Comparison of ENCODE assay signal across 30 cellular contexts in the genomic region with DNA sequence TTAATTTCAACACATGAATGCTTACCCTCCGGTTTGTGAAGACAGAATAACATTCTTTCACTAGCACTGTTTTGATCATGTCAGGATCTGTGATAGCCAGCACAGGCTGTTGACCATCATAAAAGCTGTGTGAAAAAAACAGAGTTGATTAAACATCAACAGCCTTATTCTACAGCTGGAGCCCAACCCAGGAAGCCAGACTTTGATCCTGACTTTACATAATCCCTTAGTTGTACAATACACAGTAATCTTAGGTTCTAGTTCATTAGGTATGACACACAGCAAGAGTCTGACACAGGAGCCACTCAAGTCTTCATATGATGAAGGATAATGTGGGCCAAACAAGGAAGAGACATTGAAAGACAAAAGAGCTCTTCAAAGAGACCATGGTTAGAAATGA. TPM values are rescaled to one million over a fixed set of nuclear protein-coding genes. Genes with fewer than 3 reads are reported as not detected.
"Had no signal": no experiment of that assay in that cellular context is flagged by ENCODE, and none has a peak within 500 bp of the region (broad histone marks: within the 10 kb centered on the region; RNA-seq: fewer than 3 reads in every experiment).

No MANE protein-coding gene starts in this region.

- H3K27ac ChIP-seq: cardiac muscle cell, foreskin keratinocyte, ovary, tibial artery had no signal

- H3K27ac Mint-ChIP-seq: activated CD8-positive, alpha-beta T cell treated with anti-CD3 and anti-CD28 coated beads for 36 hours; activated naive CD8-positive, alpha-beta T cell treated with anti-CD3 and anti-CD28 coated beads for 36 hours; memory B cell; naive thymus-derived CD8-positive, alpha-beta T cell had no signal

- ATAC-seq: activated CD8-positive, alpha-beta T cell treated with anti-CD3 and anti-CD28 coated beads for 36 hours; activated T-helper 17 cell treated with anti-CD3 and anti-CD28 coated beads, Interleukin-2, amount 50 U/mL, for 72 hours; foreskin keratinocyte; left ventricle myocardium superior; naive thymus-derived CD8-positive, alpha-beta T cell; sciatic nerve had no signal

- H3K4me1 ChIP-seq: foreskin keratinocyte, tibial artery had no signal

- H3K36me3 ChIP-seq: cardiac muscle cell, ovary, tibial artery had no signal

- H3K27me3 ChIP-seq: cardiac muscle cell, ovary, tibial artery had no signal

- H3K4me3 ChIP-seq: cardiac muscle cell, ovary, tibial artery had no signal

- H3K4me3 Mint-ChIP-seq: activated CD8-positive, alpha-beta T cell treated with anti-CD3 and anti-CD28 coated beads for 36 hours; activated naive CD8-positive, alpha-beta T cell treated with anti-CD3 and anti-CD28 coated beads for 36 hours; activated T-helper 17 cell treated with anti-CD3 and anti-CD28 coated beads, Interleukin-2, amount 50 U/mL, for 72 hours; memory B cell; naive thymus-derived CD8-positive, alpha-beta T cell had no signal

- H3K36me3 Mint-ChIP-seq: activated naive CD8-positive, alpha-beta T cell treated with anti-CD3 and anti-CD28 coated beads for 36 hours; memory B cell had no signal

- H3K9me3 ChIP-seq: ovary, tibial artery had no signal

- H3K9me3 Mint-ChIP-seq: activated T-helper 17 cell treated with anti-CD3 and anti-CD28 coated beads, Interleukin-2, amount 50 U/mL, for 72 hours had no signal

- DNase-seq: activated CD4-positive, alpha-beta T cell treated with anti-CD3 and anti-CD28 coated beads for 48 hours; activated CD4-positive, CD25-positive, alpha-beta regulatory T cell; activated CD8-positive, alpha-beta T cell treated with anti-CD3 and anti-CD28 coated beads for 36 hours; activated naive CD4-positive, alpha-beta T cell; activated naive CD8-positive, alpha-beta T cell treated with anti-CD3 and anti-CD28 coated beads for 36 hours; activated T-cell treated with anti-CD3 and anti-CD28 coated beads, Interleukin-2, amount 50 U/mL, for 1 hour; amniotic stem cell; dermis blood vessel endothelial cell; effector memory CD4-positive, alpha-beta T cell; foreskin keratinocyte; hypothalamus; left ventricle myocardium superior; naive thymus-derived CD8-positive, alpha-beta T cell; ovary; stimulated activated CD8-positive, alpha-beta memory T cell treated with anti-CD3 and anti-CD28 coated beads, Interleukin-4, amount 100 ng/mL, for 48 hours; stimulated activated naive CD4-positive, alpha-beta T cell; T1000; tibial artery had no signal

RNA-seq across cellular contexts. Expression of gene CYP3A4, which starts 11.4 kb away (rescaled TPM):
- total RNA-seq: activated CD8-positive, alpha-beta T cell treated with anti-CD3 and anti-CD28 coated beads for 36 hours; activated naive CD8-positive, alpha-beta T cell treated with anti-CD3 and anti-CD28 coated beads for 36 hours; activated T-helper 17 cell treated with anti-CD3 and anti-CD28 coated beads, Interleukin-2, amount 50 U/mL, for 72 hours; cardiac muscle cell; chondrocyte; dermis blood vessel endothelial cell; endothelial cell of umbilical vein; foreskin keratinocyte; left ventricle myocardium superior; mononuclear cell; naive thymus-derived CD8-positive, alpha-beta T cell; pulmonary artery endothelial cell; sciatic nerve; T-helper 1 cell treated with Interleukin-12 subunit alpha and Interleukin-12 subunit beta and Interleukin-4 antibody, amounts not matched to agents 30 ng/mL and 1 ng/mL, for 36 hours had no signal
- polyA plus RNA-seq: cardiac muscle cell, endothelial cell of umbilical vein, fibroblast of lung, foreskin keratinocyte, keratinocyte had no signal

RNA-seq across cellular contexts. Expression of gene CYP3A7, which starts 37.6 kb away (rescaled TPM):
- total RNA-seq: activated CD8-positive, alpha-beta T cell treated with anti-CD3 and anti-CD28 coated beads for 36 hours; activated naive CD8-positive, alpha-beta T cell treated with anti-CD3 and anti-CD28 coated beads for 36 hours; activated T-helper 17 cell treated with anti-CD3 and anti-CD28 coated beads, Interleukin-2, amount 50 U/mL, for 72 hours; cardiac muscle cell; chondrocyte; dermis blood vessel endothelial cell; endothelial cell of umbilical vein; foreskin keratinocyte; left ventricle myocardium superior; mononuclear cell; naive thymus-derived CD8-positive, alpha-beta T cell; pulmonary artery endothelial cell; sciatic nerve; subcutaneous adipose tissue; T-helper 1 cell treated with Interleukin-12 subunit alpha and Interleukin-12 subunit beta and Interleukin-4 antibody, amounts not matched to agents 30 ng/mL and 1 ng/mL, for 36 hours had no signal
- polyA plus RNA-seq: endothelial cell of umbilical vein; foreskin keratinocyte; keratinocyte; naive thymus-derived CD8-positive, alpha-beta T cell had no signal

RNA-seq across cellular contexts. Expression of gene CYP3A43, which starts 55.2 kb away (rescaled TPM):
- total RNA-seq: activated CD8-positive, alpha-beta T cell treated with anti-CD3 and anti-CD28 coated beads for 36 hours; activated naive CD8-positive, alpha-beta T cell treated with anti-CD3 and anti-CD28 coated beads for 36 hours; cardiac muscle cell; chondrocyte; dermis blood vessel endothelial cell; endothelial cell of umbilical vein; fibroblast of lung; foreskin keratinocyte; left ventricle myocardium superior; mononuclear cell; pulmonary artery endothelial cell; subcutaneous adipose tissue had no signal
- polyA plus RNA-seq: endothelial cell of umbilical vein; fibroblast of lung; foreskin keratinocyte; keratinocyte; naive thymus-derived CD8-positive, alpha-beta T cell; ovary had no signal
